Comparison of ENCODE assay signal across 26 cellular contexts in genomic region chr4:116913451-116913850, GRCh38.
"Had no signal": no experiment of that assay in that cellular context is flagged by ENCODE, and none has a peak within 500 bp of the region (broad histone marks: within the 10 kb centered on the region; RNA-seq: fewer than 3 reads in every experiment).

No MANE protein-coding gene starts in this region.

- DNase-seq: effector CD4-positive, alpha-beta T cell; foreskin fibroblast; gastrocnemius medialis; heart left ventricle; kidney; left cardiac atrium; left lung; mesenchymal stem cell; naive thymus-derived CD8-positive, alpha-beta T cell; nephron progenitor cell; pancreas; stimulated activated CD4-positive, alpha-beta T cell treated with anti-CD3 and anti-CD28 coated beads, Interleukin-2, amount 100 ng/mL, for 24 hours; stimulated activated CD4-positive, alpha-beta T cell treated with anti-CD3 and anti-CD28 coated beads, Interleukin-4, amount 100 ng/mL, for 24 hours; stimulated activated naive CD4-positive, alpha-beta T cell treated with Interleukin-2 at 50 U/mL for 16 hours; stomach; testis; tibial artery had no signal

- H3K9me3 Mint-ChIP-seq: mesothelial cell of epicardium, nephron progenitor cell, type B pancreatic cell had no signal

- H3K36me3 ChIP-seq: gastrocnemius medialis, heart left ventricle, left lung, neutrophil, pancreas, right atrium auricular region, stomach, tibial artery had no signal

- H3K4me2 ChIP-seq: hepatocyte had no signal

- H3K4me1 Mint-ChIP-seq: mesothelial cell of epicardium; naive thymus-derived CD8-positive, alpha-beta T cell; nephron progenitor cell; stimulated activated effector memory CD8-positive, alpha-beta T cell treated with anti-CD3 and anti-CD28 coated beads, Interleukin-12 subunit alpha, Interleukin-12 subunit beta, amount 100 ng/mL, for 72 hours had no signal

- H3K9me3 ChIP-seq: gastrocnemius medialis, heart left ventricle, left lung, neutrophil, pancreas, right atrium auricular region, stomach, testis, tibial artery had no signal

- H3K27me3 Mint-ChIP-seq: naive thymus-derived CD8-positive, alpha-beta T cell; progenitor cell of endocrine pancreas; type B pancreatic cell had no signal

- H3K4me3 Mint-ChIP-seq: mesothelial cell of epicardium; naive thymus-derived CD8-positive, alpha-beta T cell; nephron progenitor cell; stimulated activated effector memory CD8-positive, alpha-beta T cell treated with anti-CD3 and anti-CD28 coated beads, Interleukin-12 subunit alpha, Interleukin-12 subunit beta, amount 100 ng/mL, for 72 hours; type B pancreatic cell had no signal

- H3K36me3 Mint-ChIP-seq: mesothelial cell of epicardium; naive thymus-derived CD8-positive, alpha-beta T cell; stimulated activated effector memory CD8-positive, alpha-beta T cell treated with anti-CD3 and anti-CD28 coated beads, Interleukin-12 subunit alpha, Interleukin-12 subunit beta, amount 100 ng/mL, for 72 hours; type B pancreatic cell had no signal

- H3K27me3 ChIP-seq: dorsolateral prefrontal cortex, gastrocnemius medialis, heart left ventricle, hepatocyte, left lung, neutrophil, pancreas, right atrium auricular region, stomach, testis, tibial artery had no signal

- H3K79me2 ChIP-seq: hepatocyte had no signal

- H3K27ac ChIP-seq: gastrocnemius medialis, heart left ventricle, hepatocyte, left lung, neutrophil, pancreas, right atrium auricular region, stomach, testis, tibial artery had no signal

- H3K4me3 ChIP-seq: dorsolateral prefrontal cortex, gastrocnemius medialis, heart left ventricle, hepatocyte, left lung, pancreas, right atrium auricular region, stomach, testis, tibial artery had no signal

- H3K4me1 ChIP-seq: gastrocnemius medialis, heart left ventricle, left lung, pancreas, stomach, testis, tibial artery had no signal

- H2AFZ ChIP-seq: hepatocyte had no signal

- H3K27ac Mint-ChIP-seq: mesothelial cell of epicardium; naive thymus-derived CD8-positive, alpha-beta T cell; nephron progenitor cell; progenitor cell of endocrine pancreas; stimulated activated effector memory CD8-positive, alpha-beta T cell treated with anti-CD3 and anti-CD28 coated beads, Interleukin-12 subunit alpha, Interleukin-12 subunit beta, amount 100 ng/mL, for 72 hours; type B pancreatic cell had no signal

- ATAC-seq: gastrocnemius medialis; heart left ventricle; left cardiac atrium; left lung; naive thymus-derived CD8-positive, alpha-beta T cell; pancreas; sciatic nerve; stimulated activated effector memory CD8-positive, alpha-beta T cell treated with anti-CD3 and anti-CD28 coated beads, Interleukin-12 subunit alpha, Interleukin-12 subunit beta, amount 100 ng/mL, for 72 hours had no signal
